ENCODE assay signal across 27 cellular contexts in genomic region chr12:29867823-29868222, GRCh38.
"Had no signal": no experiment of that assay in that cellular context is flagged by ENCODE, and none has a peak within 500 bp of the region (broad histone marks: within the 10 kb centered on the region; RNA-seq: fewer than 3 reads in every experiment).

No MANE protein-coding gene starts in this region.

- ATAC-seq: activated T-cell treated with anti-CD3 and anti-CD28 coated beads, Interleukin-2, amount 50 U/mL, for 4 hours; Right ventricle myocardium inferior had no signal

- H3K36me3 ChIP-seq: adrenal gland had no signal

- H3K4me1 ChIP-seq: adrenal gland had no signal

- H3K9me3 Mint-ChIP-seq: activated T-helper 2 cell treated with anti-CD3 and anti-CD28 coated beads, Interferon-gamma antibody, Interleukin-2, Interleukin-4, amounts not matched to agents 10 μg/mL and 5 μg/mL and 100 μg/mL, durations not matched to agents 14 hours and 24 hours and 36 hours had no signal

- H3K27me3 Mint-ChIP-seq: activated B cell treated with CpG ODN at 0.5 μM for 24 hours; activated CD4-positive, alpha-beta memory T cell treated with anti-CD3 and anti-CD28 coated beads for 36 hours; activated CD4-positive, alpha-beta T cell treated with anti-CD3 and anti-CD28 coated beads, Interleukin-2, amount 10 ng/mL, durations not matched to agents 7 days and 5 days; activated naive CD8-positive, alpha-beta T cell treated with anti-CD3 and anti-CD28 coated beads, Interleukin-2, amount 10 ng/mL, durations not matched to agents 7 days and 5 days; dendritic cell treated with granulocyte-macrophage colony-stimulating factor and Interleukin-4, amounts not matched to agents 40 ng/mL and 50 ng/mL, for 4 days had no signal

- H3K4me1 Mint-ChIP-seq: activated B cell treated with CpG ODN at 0.5 μM for 24 hours; activated CD4-positive, alpha-beta T cell treated with anti-CD3 and anti-CD28 coated beads, Interleukin-2, amount 10 ng/mL, durations not matched to agents 7 days and 5 days; activated naive CD8-positive, alpha-beta T cell treated with anti-CD3 and anti-CD28 coated beads, Interleukin-2, amount 10 ng/mL, durations not matched to agents 7 days and 5 days had no signal

- H3K4me3 ChIP-seq: adrenal gland had no signal

- H3K9me3 ChIP-seq: adrenal gland, SK-N-SH had no signal

- H3K27ac ChIP-seq: adrenal gland had no signal

- H3K4me3 Mint-ChIP-seq: activated B cell treated with CpG ODN at 0.5 μM for 24 hours; activated CD4-positive, alpha-beta memory T cell treated with anti-CD3 and anti-CD28 coated beads for 36 hours; activated CD4-positive, alpha-beta T cell treated with anti-CD3 and anti-CD28 coated beads, Interleukin-2, amount 10 ng/mL, durations not matched to agents 7 days and 5 days; activated naive CD8-positive, alpha-beta T cell treated with anti-CD3 and anti-CD28 coated beads, Interleukin-2, amount 10 ng/mL, durations not matched to agents 7 days and 5 days; activated T-cell treated with anti-CD3 and anti-CD28 coated beads, Interleukin-2, amount 50 U/mL, for 4 hours; dendritic cell treated with granulocyte-macrophage colony-stimulating factor and Interleukin-4, amounts not matched to agents 40 ng/mL and 50 ng/mL, for 4 days had no signal

- H3K27me3 ChIP-seq: adrenal gland had no signal

- FAIRE-seq: colon had no signal

- H3K9ac ChIP-seq: SK-N-SH had no signal

- DNase-seq: activated B cell treated with CpG ODN at 0.5 μM for 24 hours; activated CD4-positive, alpha-beta memory T cell treated with anti-CD3 and anti-CD28 coated beads for 36 hours; activated CD4-positive, alpha-beta T cell treated with anti-CD3 and anti-CD28 coated beads for 1 hour; activated CD4-positive, alpha-beta T cell treated with anti-CD3 and anti-CD28 coated beads, Interleukin-2, amount 10 ng/mL, durations not matched to agents 7 days and 5 days; activated CD8-positive, alpha-beta memory T cell treated with anti-CD3 and anti-CD28 coated beads for 24 hours; activated gamma-delta T cell treated with Interleukin-2 at 50 U/mL for 16 hours; activated naive CD4-positive, alpha-beta T cell treated with anti-CD3 and anti-CD28 coated beads, Interleukin-2, amount 50 U/mL, for 16 hours; activated naive CD8-positive, alpha-beta T cell treated with anti-CD3 and anti-CD28 coated beads, Interleukin-2, amount 10 ng/mL, durations not matched to agents 7 days and 5 days; activated T-cell treated with anti-CD3 and anti-CD28 coated beads, Interleukin-2, amount 50 U/mL, for 4 hours; adrenal gland; anterior cingulate cortex; cerebellar nuclear complex; KG1; NCI-H1092; NCI-H1417; NCI-H1930; NCI-H2171 treated with DMSO at 0.1 percent for 48 hours; NCI-H226; NCI-H510A treated with DMSO at 0.1 percent for 48 hours; NCI-H69; RPMI8226; SK-N-SH; T-helper 1 cell had no signal

- H3K27ac Mint-ChIP-seq: activated B cell treated with CpG ODN at 0.5 μM for 24 hours; activated CD4-positive, alpha-beta memory T cell treated with anti-CD3 and anti-CD28 coated beads for 36 hours; activated CD4-positive, alpha-beta T cell treated with anti-CD3 and anti-CD28 coated beads, Interleukin-2, amount 10 ng/mL, durations not matched to agents 7 days and 5 days; activated naive CD8-positive, alpha-beta T cell treated with anti-CD3 and anti-CD28 coated beads, Interleukin-2, amount 10 ng/mL, durations not matched to agents 7 days and 5 days; activated T-helper 2 cell treated with anti-CD3 and anti-CD28 coated beads, Interferon-gamma antibody, Interleukin-2, Interleukin-4, amounts not matched to agents 10 μg/mL and 5 μg/mL and 100 μg/mL, durations not matched to agents 14 hours and 24 hours and 36 hours; dendritic cell treated with granulocyte-macrophage colony-stimulating factor and Interleukin-4, amounts not matched to agents 40 ng/mL and 50 ng/mL, for 4 days had no signal

- H3K4me2 ChIP-seq: SK-N-SH had no signal

- H3K36me3 Mint-ChIP-seq: activated CD4-positive, alpha-beta memory T cell treated with anti-CD3 and anti-CD28 coated beads for 36 hours; activated naive CD8-positive, alpha-beta T cell treated with anti-CD3 and anti-CD28 coated beads, Interleukin-2, amount 10 ng/mL, durations not matched to agents 7 days and 5 days had no signal
